ENCODE assay signal across 8 cellular contexts in genomic region chr16:50741225-50741807, GRCh38. TPM values are rescaled to one million over a fixed set of nuclear protein-coding genes. Genes with fewer than 3 reads are reported as not detected.
A peak's percentile ranks its signal among the peaks of the same experiment; 100 is the strongest.
DNase-seq lines count a peak whose midpoint lies in the region; ATAC-seq, FAIRE-seq and TF ChIP-seq lines count a peak whose summit lies in the region.

No MANE protein-coding gene starts in this region.

- WGBS in tibial nerve, 2 donors = 5 to 6% methylated on average over 24 of the region's 24 CpGs

- H2AFZ ChIP-seq in astrocyte (ENCODE audit: low read depth, low read length) = peak overlapping the region; percentile 85

- no peaks in the 10 kb centered on the region for H3K9me3 Mint-ChIP-seq in astrocyte (ENCODE audit: unreplicated experiment)

- peak overlapping the region; percentile 88 for H3K27ac Mint-ChIP-seq in astrocyte (ENCODE audit: unreplicated experiment)

- TF ChIP-seq CTCF in astrocyte (IDR thresholded peaks at IDR 0.05; ENCODE audit: insufficient read depth, low read depth, low read length) (no peak), left lung (IDR thresholded peaks at IDR 0.05) (no peak), tibial nerve (IDR thresholded peaks at IDR 0.05) (no peak)

- no peak for TF ChIP-seq EP300 in tibial nerve (IDR thresholded peaks at IDR 0.05)

- no peaks in the 10 kb centered on the region for H3K36me3 ChIP-seq in astrocyte (ENCODE audit: insufficient read depth, low read length)
- no peaks in the 10 kb centered on the region for H3K36me3 ChIP-seq in left lung
- peaks cover 0 to 8% (median 0%) of the 10 kb centered on the region in 3 donors for H3K36me3 ChIP-seq in tibial nerve

- no peak for FAIRE-seq in astrocyte (lab: Jason Lieb, UNC)

- DNase-seq in DMS 273 treated with DMSO at 0.1 percent for 48 hours (lab: John Stamatoyannopoulos, UW) (peak; percentile 49), astrocyte (ENCODE audit: low read depth) (no peak), left lung (peak in 1 of 2 donors; percentile 41), tibial nerve (ENCODE audit: low spot score in 2 of 2) (no peak), NCI-H1417 (lab: John Stamatoyannopoulos, UW) (no peak)
- no peak for DNase-seq in stimulated activated CD4-positive, alpha-beta T cell treated with anti-CD3 and anti-CD28 coated beads, Interleukin-2, amount 100 ng/mL, for 24 hours

- peak overlapping the region; percentile 92 for H3K4me2 ChIP-seq in astrocyte (ENCODE audit: low read length)

- H3K9ac ChIP-seq in astrocyte (ENCODE audit: low read length) = peak overlapping the region; percentile 62

- H4K20me1 ChIP-seq in astrocyte (ENCODE audit: insufficient read depth, low read length) = no peaks in the 10 kb centered on the region

- H3K27me3 ChIP-seq in astrocyte (ENCODE audit: insufficient read depth, low read length) (peaks cover 2% of the 10 kb centered on the region), left lung (no peaks in the 10 kb centered on the region), tibial nerve (no peaks in the 10 kb centered on the region)

- no peaks in the 10 kb centered on the region for H3K9me3 ChIP-seq in astrocyte (ENCODE audit: insufficient read depth, low read depth, low read length)
- no peaks in the 10 kb centered on the region for H3K9me3 ChIP-seq in left lung
- H3K9me3 ChIP-seq in tibial nerve = no peaks in the 10 kb centered on the region

- ATAC-seq in HG02884 (IDR thresholded peaks at IDR 0.05; ENCODE audit: unreplicated experiment) (peak; percentile 1), left lung (peak; percentile 2), HG02798 (IDR thresholded peaks at IDR 0.05; ENCODE audit: poor library complexity, unreplicated experiment) (no peak)

- intact Hi-C loops in left lung (cut with DNase I) = no loop called here

- H3K4me1 Mint-ChIP-seq in astrocyte (ENCODE audit: low read depth, unreplicated experiment) = peaks cover 25% of the 10 kb centered on the region

- H3K27ac ChIP-seq in astrocyte (ENCODE audit: low read depth, low read length) = peak overlapping the region; percentile 40
- peak overlapping the region; percentile 78 to 96 for H3K27ac ChIP-seq in left lung
- peak overlapping the region in 3 of 4 donors; percentile 60 to 97 (median 74) for H3K27ac ChIP-seq in tibial nerve

- no peaks in the 10 kb centered on the region for H3K79me2 ChIP-seq in astrocyte (ENCODE audit: insufficient read depth, low read length)

- peaks cover 11% of the 10 kb centered on the region for H3K27me3 Mint-ChIP-seq in astrocyte (ENCODE audit: low read depth, unreplicated experiment)

- no peaks in the 10 kb centered on the region for H3K36me3 Mint-ChIP-seq in astrocyte (ENCODE audit: low read depth, unreplicated experiment)

- H3K4me3 Mint-ChIP-seq in astrocyte (ENCODE audit: unreplicated experiment) = peak overlapping the region; percentile 82

- TF ChIP-seq POLR2A in tibial nerve (IDR thresholded peaks at IDR 0.05) = no peak

- H3K4me1 ChIP-seq in astrocyte (ENCODE audit: insufficient read depth, low read length) (peaks cover 13% of the 10 kb centered on the region), left lung (peaks cover 8 to 40% of the 10 kb centered on the region in 2 donors), tibial nerve (peaks cover 0 to 43% (median 19%) of the 10 kb centered on the region in 4 donors)

- H3K4me3 ChIP-seq in astrocyte (ENCODE audit: insufficient read depth, low read depth, low read length) (peak overlapping the region; percentile 72), left lung (peak overlapping the region; percentile 30 to 84), tibial nerve (peak overlapping the region; percentile 37 to 99 (median 80))

RNA-seq across cellular contexts. Expression of gene CYLD, which starts 0.6 kb away (rescaled TPM):
- total RNA-seq in astrocyte = 34.2 and 36.1 TPM in 2 replicates
- total RNA-seq in left lung = 10 to 100 TPM; 40.5 to 52.1 TPM
- total RNA-seq in tibial nerve = 10 to 100 TPM; 23.7 to 52.7 (median 38.3) TPM

RNA-seq across cellular contexts. Expression of gene NOD2, which starts 47.9 kb away (rescaled TPM):
- total RNA-seq in astrocyte (not detected in 2 replicates), left lung (10 to 100 TPM in 1 of 2 donors, 1 to 10 TPM in 1; 3.4 to 15.2 TPM), tibial nerve (10 to 100 TPM in 1 of 4 donors, 1 to 10 TPM in 3; 1.3 to 10.2 (median 2.7) TPM)
